ENCODE assay signal across 7 cellular contexts in the genomic region with DNA sequence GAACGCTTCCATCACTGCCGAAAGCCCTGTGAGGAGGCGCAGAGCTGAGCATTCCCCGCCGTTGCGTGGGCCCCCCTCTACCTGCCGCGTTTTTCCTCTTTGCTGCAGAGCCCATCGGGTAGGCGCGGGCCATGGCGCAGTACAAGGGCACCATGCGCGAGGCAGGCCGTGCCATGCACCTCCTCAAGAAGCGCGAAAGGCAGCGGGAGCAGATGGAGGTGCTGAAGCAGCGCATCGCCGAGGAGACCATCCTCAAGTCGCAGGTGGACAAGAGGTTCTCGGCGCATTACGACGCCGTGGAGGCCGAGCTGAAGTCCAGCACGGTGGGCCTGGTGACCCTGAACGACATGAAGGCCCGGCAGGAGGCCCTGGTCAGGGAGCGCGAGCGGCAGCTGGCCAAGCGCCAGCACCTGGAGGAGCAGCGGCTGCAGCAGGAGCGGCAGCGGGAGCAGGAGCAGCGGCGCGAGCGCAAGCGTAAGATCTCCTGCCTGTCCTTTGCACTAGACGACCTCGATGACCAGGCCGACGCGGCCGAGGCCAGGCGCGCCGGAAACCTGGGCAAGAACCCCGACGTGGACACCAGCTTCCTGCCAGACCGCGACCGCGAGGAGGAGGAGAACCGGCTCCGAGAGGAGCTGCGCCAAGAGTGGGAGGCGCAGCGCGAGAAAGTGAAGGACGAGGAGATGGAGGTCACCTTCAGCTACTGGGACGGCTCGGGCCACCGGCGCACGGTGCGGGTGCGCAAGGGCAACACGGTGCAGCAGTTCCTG. TPM values are rescaled to one million over a fixed set of nuclear protein-coding genes. Genes with fewer than 3 reads are reported as not detected.
DNase-seq lines count a peak whose midpoint lies in the region; ATAC-seq, FAIRE-seq and TF ChIP-seq lines count a peak whose summit lies in the region.

No MANE protein-coding gene starts in this region.

- peak; percentile 15 to 30 (median 21) for ATAC-seq in heart left ventricle
- ATAC-seq in sciatic nerve: peak; percentile 25
- no peak for ATAC-seq in GM19452 (IDR thresholded peaks at IDR 0.05; ENCODE audit: unreplicated experiment)

- H3K4me3 ChIP-seq in H7 (ENCODE audit: insufficient read depth, low read depth, low read length) (peak overlapping the region; percentile 66), heart left ventricle (peak overlapping the region; percentile 19 to 69 (median 53))

- no peak for FAIRE-seq in GM12892 (lab: Jason Lieb, UNC)

- H3K4me1 ChIP-seq in heart left ventricle: peaks cover 0 to 20% (median 2%) of the 10 kb centered on the region in 12 donors

- H3K4me1 Mint-ChIP-seq in activated CD4-positive, alpha-beta memory T cell treated with anti-CD3 and anti-CD28 coated beads, Interleukin-2, amount 10 ng/mL, durations not matched to agents 7 days and 5 days: peaks cover 37% of the 10 kb centered on the region

- peak overlapping the region; percentile 75 for H3K4me3 Mint-ChIP-seq in activated CD4-positive, alpha-beta memory T cell treated with anti-CD3 and anti-CD28 coated beads, Interleukin-2, amount 10 ng/mL, durations not matched to agents 7 days and 5 days

- no peaks in the 10 kb centered on the region for H3K9me3 ChIP-seq in heart left ventricle

- TF ChIP-seq CTCF in heart left ventricle (IDR thresholded peaks at IDR 0.05): no peak

- H3K27me3 ChIP-seq in H7 (ENCODE audit: control insufficient read depth, insufficient read depth, low read length) (peaks cover 11% of the 10 kb centered on the region; the same call in 1 of the 2 replicates), heart left ventricle (no peaks in the 10 kb centered on the region)

- intact Hi-C loops in heart left ventricle (cut with DNase I) (loop anchor here in 4 of 10 donors (1.0 to 10.0 kb wide), 9 partner anchors 82 to 575 kb away; no protein-coding TSS in a partner anchor), sciatic nerve (cut with DNase I) (no loop called here)

- H3K27me3 Mint-ChIP-seq in activated CD4-positive, alpha-beta memory T cell treated with anti-CD3 and anti-CD28 coated beads, Interleukin-2, amount 10 ng/mL, durations not matched to agents 7 days and 5 days: no peaks in the 10 kb centered on the region

- TF ChIP-seq POLR2A in heart left ventricle (IDR thresholded peaks at IDR 0.05) (no peak), GM12892 (IDR thresholded peaks at IDR 0.05; ENCODE audit: low read depth, low read length) (no peak)

- no peaks in the 10 kb centered on the region for H3K36me3 ChIP-seq in H7 (replicated peaks; ENCODE audit: control insufficient read depth, insufficient read depth, low read length)
- no peaks in the 10 kb centered on the region for H3K36me3 ChIP-seq in heart left ventricle

- H3K27ac Mint-ChIP-seq in activated CD4-positive, alpha-beta memory T cell treated with anti-CD3 and anti-CD28 coated beads, Interleukin-2, amount 10 ng/mL, durations not matched to agents 7 days and 5 days: peak overlapping the region; percentile 76

- POLR2A ChIA-PET in activated CD4-positive, alpha-beta memory T cell treated with anti-CD3 and anti-CD28 coated beads, Interleukin-2, amount 10 ng/mL, durations not matched to agents 7 days and 5 days (lab: Charles Lee): interaction anchor here (1.0 to 3.6 kb wide), 10 partner anchors 12 to 171 kb away, joined by 3 to 34 read pairs (median 6); a partner anchor contains a TSS

- H3K36me3 Mint-ChIP-seq in activated CD4-positive, alpha-beta memory T cell treated with anti-CD3 and anti-CD28 coated beads, Interleukin-2, amount 10 ng/mL, durations not matched to agents 7 days and 5 days (ENCODE audit: low read depth): peaks cover 15% of the 10 kb centered on the region

- WGBS in heart left ventricle, 4 donors: 55 to 83% (median 65%) methylated on average over 65 to 73 of the region's 73 CpGs

- CTCF ChIA-PET in activated CD4-positive, alpha-beta memory T cell treated with anti-CD3 and anti-CD28 coated beads, Interleukin-2, amount 10 ng/mL, durations not matched to agents 7 days and 5 days (lab: Charles Lee): interaction anchor here (1.0 to 6.4 kb wide), 28 partner anchors 9 to 305 kb away, joined by 3 to 67 read pairs (median 4); a partner anchor contains a TSS

- peak overlapping the region in 11 of 12 donors; percentile 53 to 83 (median 72) for H3K27ac ChIP-seq in heart left ventricle

- H3K9me3 Mint-ChIP-seq in activated CD4-positive, alpha-beta memory T cell treated with anti-CD3 and anti-CD28 coated beads, Interleukin-2, amount 10 ng/mL, durations not matched to agents 7 days and 5 days: peaks cover 5% of the 10 kb centered on the region

- DNase-seq in H7 (no peak), heart left ventricle (peak in 2 of 5 donors; percentile 37 to 73), sciatic nerve (ENCODE audit: low spot score) (no peak), germinal center (ENCODE audit: low spot score) (no peak), GM12892 (ENCODE audit: insufficient read length) (no peak)
- no peak for DNase-seq in activated CD4-positive, alpha-beta memory T cell treated with anti-CD3 and anti-CD28 coated beads, Interleukin-2, amount 10 ng/mL, durations not matched to agents 7 days and 5 days

RNA-seq across cellular contexts. Expression of a gene that starts 0.7 kb away (rescaled TPM):
- total RNA-seq in H7 (2014; rRNA removed; shearing (Covaris generic)): 3.5 and 4.0 TPM in 2 replicates
- 10 to 100 TPM; 14.4 to 14.7 TPM for total RNA-seq in activated CD4-positive, alpha-beta memory T cell treated with anti-CD3 and anti-CD28 coated beads, Interleukin-2, amount 10 ng/mL, durations not matched to agents 7 days and 5 days
- 10 to 100 TPM; 13.6 to 29.1 (median 21.5) TPM for total RNA-seq in heart left ventricle
- polyA plus RNA-seq in heart left ventricle: 10 to 100 TPM; 11.7 to 23.3 TPM
- 9.6 TPM for total RNA-seq in sciatic nerve
- 1.5 TPM for polyA plus RNA-seq in GM12892 (2012; ENCODE audit: missing spikeins)
